18 cellular contexts compared by ENCODE assay signal in genomic region chr4:89356086-89356485, GRCh38. TPM values are rescaled to one million over a fixed set of nuclear protein-coding genes. Genes with fewer than 3 reads are reported as not detected.
A peak's percentile ranks its signal among the peaks of the same experiment; 100 is the strongest.
DNase-seq lines count a peak whose midpoint lies in the region; ATAC-seq, FAIRE-seq and TF ChIP-seq lines count a peak whose summit lies in the region.
"Had no signal": no experiment of that assay in that cellular context is flagged by ENCODE, and none has a peak within 500 bp of the region (broad histone marks: within the 10 kb centered on the region; RNA-seq: fewer than 3 reads in every experiment).

No MANE protein-coding gene starts in this region.

- BruUV-seq in endothelial cell of umbilical vein (replicated peaks; lab: Mats Ljungman, UMichigan) = no TSS peak

- H3K27me3 ChIP-seq in endothelial cell of umbilical vein (ENCODE audit: control insufficient read depth in 2 of 2, insufficient read depth in 2 of 2, low read length in 2 of 2) (peaks cover 4 to 9% of the 10 kb centered on the region in 2 experiments), psoas muscle (ENCODE audit: insufficient read depth in 3 of 3, low read length in 2 of 3) (no peaks in the 10 kb centered on the region)
- H3K27me3 ChIP-seq: esophagus squamous epithelium, spleen had no signal

- intact Hi-C loops in endothelial cell of umbilical vein (cut with micrococcal nuclease) = no loop called here
- intact Hi-C loops in psoas muscle (cut with DNase I) = no loop called here
- intact Hi-C loops in sciatic nerve (cut with DNase I) = no loop called here

- CTCF ChIA-PET in endothelial cell of umbilical vein (lab: Charles Lee) = interaction anchor here (1.1 kb wide), 1 partner anchor 24 kb away, joined by 3 read pairs; no protein-coding TSS in a partner anchor

- dilution Hi-C loops in endothelial cell of umbilical vein (cut with MboI; ENCODE audit: extremely low pct_ligation_motif_present, low sequenced_read_pairs) = no loop called here

- H3K36me3 ChIP-seq in endothelial cell of umbilical vein (ENCODE audit: control insufficient read depth in 2 of 2, extremely low read depth in 1 of 2, insufficient read depth in 2 of 2, low read length in 2 of 2) (no peaks in the 10 kb centered on the region), psoas muscle (ENCODE audit: insufficient read depth in 1 of 2, low read depth in 1 of 2) (no peaks in the 10 kb centered on the region)
- H3K36me3 ChIP-seq: esophagus squamous epithelium, heart right ventricle, spleen had no signal

- no peak overlapping the region for H2AFZ ChIP-seq in endothelial cell of umbilical vein (ENCODE audit: low read depth, low read length)

- WGBS in psoas muscle, 3 donors = 80 to 87% (median 86%) methylated on average over 1 of the region's 1 CpG

- DNase-seq in DMS153 treated with DMSO at 0.1 percent for 48 hours (lab: John Stamatoyannopoulos, UW; ENCODE audit: unreplicated experiment) (peak; percentile 56), M059J (ENCODE audit: low read depth) (peak; percentile 38), NCI-H2171 treated with DMSO at 0.1 percent for 48 hours (lab: John Stamatoyannopoulos, UW) (peak; percentile 54), endothelial cell of umbilical vein (ENCODE audit: low read depth, low spot score) (peak; percentile 44), psoas muscle (no peak), AG20443 (ENCODE audit: low spot score) (no peak), SIG-M5 treated with dmso at 0.1 percent for 504 hours (lab: John Stamatoyannopoulos, UW; ENCODE audit: unreplicated experiment) (no peak), sciatic nerve (ENCODE audit: low spot score) (no peak)
- DNase-seq: activated CD4-positive, alpha-beta T cell treated with anti-CD3 and anti-CD28 coated beads, Interleukin-2, amount 50 U/mL, for 4 hours; activated naive CD8-positive, alpha-beta T cell treated with anti-CD3 and anti-CD28 coated beads for 36 hours; dermis blood vessel endothelial cell; esophagus squamous epithelium; heart right ventricle; mammary epithelial cell; MV-4-11; spleen had no signal

- H3K4me3 ChIP-seq in endothelial cell of umbilical vein (replicated peaks in 1 of 3; ENCODE audit: insufficient read depth in 1 of 3, low read depth in 1 of 3, low read length in 3 of 3) (no peak overlapping the region), psoas muscle (no peak overlapping the region)
- H3K4me3 ChIP-seq: esophagus squamous epithelium, heart right ventricle, spleen had no signal

- no peak for TF ChIP-seq POLR2A in endothelial cell of umbilical vein (IDR thresholded peaks at IDR 0.05; ENCODE audit: low read depth, low read length)

- no peak for FAIRE-seq in endothelial cell of umbilical vein (lab: Jason Lieb, UNC)
- FAIRE-seq: bronchial epithelial cell, G401.6 had no signal

- POLR2A ChIA-PET in endothelial cell of umbilical vein (lab: Charles Lee) = no interaction called here

- H3K4me1 ChIP-seq in endothelial cell of umbilical vein (ENCODE audit: control insufficient read depth, extremely low read depth, insufficient read depth, low read length) = no peaks in the 10 kb centered on the region
- no peaks in the 10 kb centered on the region for H3K4me1 ChIP-seq in psoas muscle
- H3K4me1 ChIP-seq: esophagus squamous epithelium, heart right ventricle, spleen had no signal

- no peaks in the 10 kb centered on the region for H3K79me2 ChIP-seq in endothelial cell of umbilical vein (ENCODE audit: control insufficient read depth, insufficient read depth, low read length)

- H3K27ac ChIP-seq in endothelial cell of umbilical vein (ENCODE audit: insufficient read depth, low read depth, low read length) (no peak overlapping the region), psoas muscle (no peak overlapping the region)
- H3K27ac ChIP-seq: esophagus squamous epithelium, heart right ventricle, spleen had no signal

- no peaks in the 10 kb centered on the region for H3K9me3 ChIP-seq in endothelial cell of umbilical vein (replicated peaks; ENCODE audit: control insufficient read depth, insufficient read depth, low read length)
- H3K9me3 ChIP-seq in psoas muscle = no peaks in the 10 kb centered on the region
- H3K9me3 ChIP-seq: esophagus squamous epithelium, spleen had no signal

- no peaks in the 10 kb centered on the region for H4K20me1 ChIP-seq in endothelial cell of umbilical vein (replicated peaks; ENCODE audit: control insufficient read depth, extremely low read depth, insufficient read depth, low read length)

- no peaks in the 10 kb centered on the region for H3K9me1 ChIP-seq in endothelial cell of umbilical vein (replicated peaks; ENCODE audit: control insufficient read depth, extremely low read depth, insufficient read depth, low read length)

- H3K9ac ChIP-seq in endothelial cell of umbilical vein (replicated peaks; ENCODE audit: extremely low read depth, insufficient read depth, low read length) = no peak overlapping the region

- no peak overlapping the region for H3K4me2 ChIP-seq in endothelial cell of umbilical vein (ENCODE audit: insufficient read depth, low read length)

- TF ChIP-seq CTCF in endothelial cell of umbilical vein (IDR thresholded peaks at IDR 0.05; ENCODE audit: extremely low read depth in 1 of 2, insufficient read depth in 1 of 2, low read depth in 1 of 2, low read length in 2 of 2) (no peak), psoas muscle (IDR thresholded peaks at IDR 0.05) (no peak)

- ATAC-seq in psoas muscle (no peak), sciatic nerve (no peak)
- ATAC-seq: heart right ventricle had no signal

TF ChIP-seq in endothelial cell of umbilical vein, 7 proteins besides CTCF, POLR2A, EP300 and RAD21:
- TF ChIP-seq FOS (IDR thresholded peaks at IDR 0.05; ENCODE audit: borderline replicate concordance, insufficient read depth, low read length) (no peak), EZH2 (IDR thresholded peaks at IDR 0.05; ENCODE audit: borderline replicate concordance, low read depth, low read length, severe bottlenecking) (no peak), POLR2AphosphoS5 (IDR thresholded peaks at IDR 0.05; ENCODE audit: insufficient read depth, low read depth, low read length) (no peak), JUN (IDR thresholded peaks at IDR 0.05; ENCODE audit: borderline replicate concordance, insufficient read depth, insufficient read length, low read depth) (no peak), MYC (IDR thresholded peaks at IDR 0.05; ENCODE audit: low read depth, low read length) (no peak), GATA2 (IDR thresholded peaks at IDR 0.05; ENCODE audit: insufficient read depth, insufficient read length, low read depth, low read length) (no peak), MAX (IDR thresholded peaks at IDR 0.05; ENCODE audit: insufficient read depth, insufficient read length) (no peak)
TF ChIP-seq in endothelial cell of umbilical vein: peak in this region for 0.

RNA-seq across cellular contexts. Expression of gene GPRIN3, which starts 48.5 kb away (rescaled TPM):
- 0.05 and 0.25 TPM in 2 replicates for total RNA-seq in M059J (2014; rRNA removed; shearing (Covaris generic))
- total RNA-seq in endothelial cell of umbilical vein = 2.2 and 2.4 TPM in 2 replicates
- polyA plus RNA-seq in endothelial cell of umbilical vein = 0.16 and 0.17 TPM in 2 replicates
- polyA plus RNA-seq in endothelial cell of umbilical vein (2011; cell fraction: cytosol; rRNA removed) = 0.18 and 0.22 TPM in 2 replicates
- polyA plus RNA-seq in endothelial cell of umbilical vein (2011; cell fraction: nucleus; rRNA removed) = 0.56 and 0.70 TPM in 2 replicates
- polyA plus RNA-seq in endothelial cell of umbilical vein (2012) = 0.20 and 0.43 TPM in 2 replicates
- 1.6 and 2.1 TPM in 2 replicates for polyA minus RNA-seq in endothelial cell of umbilical vein
- not detected for polyA minus RNA-seq in endothelial cell of umbilical vein (2011; cell fraction: cytosol; rRNA and poly(A)+ RNA removed)
- 1.5 and 2.6 TPM in 2 replicates for polyA minus RNA-seq in endothelial cell of umbilical vein (2011; cell fraction: nucleus; rRNA and poly(A)+ RNA removed)
- total RNA-seq in psoas muscle = 1 to 10 TPM; 1.2 to 3.0 (median 1.5) TPM
- polyA plus RNA-seq in psoas muscle = under 1 TPM; 0.30 to 0.58 (median 0.49) TPM
- 7.0 TPM for total RNA-seq in sciatic nerve
- total RNA-seq: bronchial epithelial cell had no signal
- polyA plus RNA-seq: mammary epithelial cell had no signal

Comparison
In these comparisons a context has a peak if more than half of its experiments do, and no peak if none do; other contexts are left out.
1. DNase-seq: peak in DMS153 treated with DMSO at 0.1 percent for 48 hours (single experiment), M059J (single experiment), NCI-H2171 treated with DMSO at 0.1 percent for 48 hours (single experiment) and endothelial cell of umbilical vein (single experiment); none in psoas muscle (0 of 2), AG20443 (single experiment), SIG-M5 treated with dmso at 0.1 percent for 504 hours (single experiment) and sciatic nerve (single experiment).